8 cellular contexts compared by ENCODE assay signal in genomic region chr10:124418726-124419501, GRCh38. TPM values are rescaled to one million over a fixed set of nuclear protein-coding genes. Genes with fewer than 3 reads are reported as not detected.
DNase-seq lines count a peak whose midpoint lies in the region; ATAC-seq and TF ChIP-seq lines count a peak whose summit lies in the region.

OAT (minus strand) TSS chr10:124418923; CDS start chr10:124412171, 6,752 bp downstream.

- no peak within 1 kb of the TSS for H2AK5ac ChIP-seq in mesendoderm (ENCODE audit: low read length)

- H2BK15ac ChIP-seq in mesendoderm (replicated peaks; ENCODE audit: low read depth), result no peak within 1 kb of the TSS

- H3F3A ChIP-seq in OCI-LY1 (ENCODE audit: insufficient read depth, low read length), result no peaks in the 10 kb centered on the region

- H3K27ac Mint-ChIP-seq in Caco-2 (ENCODE audit: unreplicated experiment), result peak within 1 kb of the TSS; percentile 63
- H3K27ac Mint-ChIP-seq in endodermal cell, result peak within 1 kb of the TSS; percentile 76

- H3K56ac ChIP-seq in mesendoderm (ENCODE audit: low read length), result peak within 1 kb of the TSS; percentile 77

- no peaks in the 10 kb centered on the region for H4K20me1 ChIP-seq in OCI-LY1 (ENCODE audit: insufficient read depth, low read length)

- no peaks in the 10 kb centered on the region for H3K27me3 Mint-ChIP-seq in Caco-2 (ENCODE audit: insufficient read depth, unreplicated experiment)
- H3K27me3 Mint-ChIP-seq in endodermal cell (ENCODE audit: insufficient read depth), result peaks cover 27% of the 10 kb centered on the region

- H3K4me2 ChIP-seq in OCI-LY1 (ENCODE audit: low read length) (peak within 1 kb of the TSS; percentile 81), mesendoderm (ENCODE audit: low read length) (peak within 1 kb of the TSS; percentile 88)

- peak within 1 kb of the TSS; percentile 64 for H3K27ac ChIP-seq in HUES48 (ENCODE audit: low read depth, low read length)
- H3K27ac ChIP-seq in OCI-LY1 (ENCODE audit: low read depth, low read length, poor library complexity, severe bottlenecking), result no peak within 1 kb of the TSS
- no peak within 1 kb of the TSS for H3K27ac ChIP-seq in endodermal cell (ENCODE audit: low read depth, low read length)
- peak within 1 kb of the TSS; percentile 51 for H3K27ac ChIP-seq in mesendoderm (ENCODE audit: low read depth, low read length)

- H3K36me3 ChIP-seq in Caco-2 (ENCODE audit: control insufficient read depth, insufficient read depth, low read length) (no peaks in the 10 kb centered on the region), HUES48 (ENCODE audit: control insufficient read depth, insufficient read depth, low read length) (no peaks in the 10 kb centered on the region), OCI-LY1 (ENCODE audit: insufficient read depth, low read length) (no peaks in the 10 kb centered on the region), endodermal cell (ENCODE audit: control insufficient read depth, insufficient read depth, low read length) (peaks cover 9% of the 10 kb centered on the region), mesendoderm (ENCODE audit: control insufficient read depth, insufficient read depth, low read length) (no peaks in the 10 kb centered on the region)

- H3K79me2 ChIP-seq in OCI-LY1 (ENCODE audit: insufficient read depth, low read length) (no peaks in the 10 kb centered on the region), mesendoderm (ENCODE audit: control insufficient read depth, insufficient read depth, low read length) (peaks cover 26% of the 10 kb centered on the region)

- no peak within 1 kb of the TSS; the same call in 1 of the 2 replicates for H2AFZ ChIP-seq in OCI-LY1 (ENCODE audit: low read length)

- H3K9me3 ChIP-seq in Caco-2, result no peaks in the 10 kb centered on the region
- H3K9me3 ChIP-seq in HUES48 (ENCODE audit: control insufficient read depth, insufficient read depth, low read length), result no peaks in the 10 kb centered on the region
- H3K9me3 ChIP-seq in OCI-LY1 (ENCODE audit: low read length), result no peaks in the 10 kb centered on the region
- H3K9me3 ChIP-seq in endodermal cell (ENCODE audit: control insufficient read depth, low read length), result no peaks in the 10 kb centered on the region

- H3K9ac ChIP-seq in HUES48 (ENCODE audit: low read depth, low read length) (no peak within 1 kb of the TSS; the same call in 1 of the 2 replicates), OCI-LY1 (ENCODE audit: low read length) (peak within 1 kb of the TSS; percentile 59), endodermal cell (ENCODE audit: extremely low read depth, low read length, poor library complexity, severe bottlenecking) (peak within 1 kb of the TSS; percentile 51), mesendoderm (ENCODE audit: low read length) (peak within 1 kb of the TSS; percentile 71)

- peaks cover 4% of the 10 kb centered on the region for H3K79me1 ChIP-seq in mesendoderm (ENCODE audit: low read length)

- H3K36me3 Mint-ChIP-seq in Caco-2 (ENCODE audit: insufficient read depth, unreplicated experiment) (peaks cover 21% of the 10 kb centered on the region), endodermal cell (ENCODE audit: low read depth) (no peaks in the 10 kb centered on the region)

- peak; percentile 99 for ATAC-seq in GM21390 (IDR thresholded peaks at IDR 0.05; ENCODE audit: unreplicated experiment)

- peaks cover 6% of the 10 kb centered on the region for H3K4me1 Mint-ChIP-seq in Caco-2 (ENCODE audit: low read depth, unreplicated experiment)
- peaks cover 18% of the 10 kb centered on the region for H3K4me1 Mint-ChIP-seq in endodermal cell

- H3K4me3 ChIP-seq in Caco-2 (ENCODE audit: low read depth, low read length) (peak within 1 kb of the TSS; percentile 85), HUES48 (ENCODE audit: low read depth, low read length) (peak within 1 kb of the TSS; percentile 82), OCI-LY1 (ENCODE audit: low read depth, low read length, poor library complexity, severe bottlenecking) (peak within 1 kb of the TSS; percentile 71), endodermal cell (ENCODE audit: low read length) (peak within 1 kb of the TSS; percentile 89), mesendoderm (ENCODE audit: low read length) (peak within 1 kb of the TSS; percentile 82)

- no peak within 1 kb of the TSS for H2BK120ac ChIP-seq in mesendoderm (ENCODE audit: low read depth, low read length)

- H3K18ac ChIP-seq in mesendoderm (ENCODE audit: low read length), result peak within 1 kb of the TSS; percentile 35

- 5 to 9% methylated on average over 39 to 70 of the region's 70 CpGs for WGBS in endodermal cell (ENCODE audit: insufficient coverage in 1 of 2, insufficient read length in 1 of 2), 2 experiments
- no CpG with 5 or more reads among the region's 70 CpGs for WGBS in mesendoderm (ENCODE audit: extremely low coverage, insufficient coverage, low lambda C conversion rate)

- BruUV-seq in Caco-2 (replicated peaks; lab: Mats Ljungman, UMichigan), result no TSS peak

- H3K27me3 ChIP-seq in Caco-2 (replicated peaks; ENCODE audit: control insufficient read depth, insufficient read depth, low read length) (no peaks in the 10 kb centered on the region), HUES48 (ENCODE audit: control insufficient read depth, insufficient read depth, low read length) (peaks cover 11% of the 10 kb centered on the region), OCI-LY1 (ENCODE audit: insufficient read depth, low read length) (no peaks in the 10 kb centered on the region; the same call in 1 of the 2 replicates), endodermal cell (ENCODE audit: control insufficient read depth, insufficient read depth, low read length, poor library complexity, severe bottlenecking) (peaks cover 7% of the 10 kb centered on the region), mesendoderm (ENCODE audit: insufficient read depth, low read length, poor library complexity) (no peaks in the 10 kb centered on the region)

- H2BK5ac ChIP-seq in mesendoderm (ENCODE audit: low read length), result no peak within 1 kb of the TSS

- DNase-seq in Caco-2, result peak; percentile 96 to 98
- DNase-seq in activated CD8-positive, alpha-beta memory T cell treated with anti-CD3 and anti-CD28 coated beads, Interleukin-2, amount 50 U/mL, for 24 hours (ENCODE audit: extremely low read depth), result peak; percentile 87
- peak; percentile 99 for DNase-seq in endodermal cell
- peak; percentile 99 for DNase-seq in mesendoderm
- DNase-seq in stimulated activated CD8-positive, alpha-beta memory T cell treated with anti-CD3 and anti-CD28 coated beads, Interleukin-12 subunit alpha, Interleukin-12 subunit beta, amount 100 ng/mL, for 4 hours (ENCODE audit: low read depth), result peak; percentile 90

- H3K4me3 Mint-ChIP-seq in Caco-2 (ENCODE audit: unreplicated experiment), result peak within 1 kb of the TSS; percentile 80
- peak within 1 kb of the TSS; percentile 79 for H3K4me3 Mint-ChIP-seq in endodermal cell

- no peaks in the 10 kb centered on the region for H3K9me2 ChIP-seq in OCI-LY1 (ENCODE audit: low read depth, low read length)

- intact Hi-C loops in Caco-2 (cut with micrococcal nuclease; ENCODE audit: unreplicated experiment), result loop anchor here (2.0 kb wide), 1 partner anchor 52 kb away; no protein-coding TSS in a partner anchor

- H3K9me3 Mint-ChIP-seq in Caco-2 (ENCODE audit: unreplicated experiment) (no peaks in the 10 kb centered on the region), endodermal cell (no peaks in the 10 kb centered on the region)

- H3K23ac ChIP-seq in mesendoderm (ENCODE audit: low read length), result no peak within 1 kb of the TSS

- H3K4ac ChIP-seq in mesendoderm (ENCODE audit: low read depth, low read length), result no peak within 1 kb of the TSS

- H4K5ac ChIP-seq in mesendoderm (ENCODE audit: low read length), result no peak within 1 kb of the TSS

- POLR2A ChIA-PET in Caco-2 (lab: Charles Lee), result interaction anchor here (0.6 to 1.1 kb wide), 8 partner anchors 9 to 398 kb away, joined by 3 to 26 read pairs (median 3); partner anchors contain the start of gene LHPP

- no peak within 1 kb of the TSS for H4K8ac ChIP-seq in mesendoderm (ENCODE audit: low read depth, low read length)

- H3K4me1 ChIP-seq in Caco-2 (peaks cover 45% of the 10 kb centered on the region), HUES48 (ENCODE audit: control insufficient read depth, insufficient read depth, low read length) (peaks cover 17% of the 10 kb centered on the region), OCI-LY1 (ENCODE audit: insufficient read depth, low read length, severe bottlenecking) (peaks cover 25% of the 10 kb centered on the region), endodermal cell (ENCODE audit: control insufficient read depth, insufficient read depth, low read length) (no peaks in the 10 kb centered on the region), mesendoderm (ENCODE audit: control insufficient read depth, low read depth, low read length) (peaks cover 4% of the 10 kb centered on the region)

- CTCF ChIA-PET in Caco-2 (lab: Charles Lee), result interaction anchor here (0.6 to 1.4 kb wide), 10 partner anchors 15 to 84 kb away, joined by 3 to 10 read pairs (median 3); partner anchors contain the start of genes LHPP and NKX1-2

- peak in 1 of 2 experiments; percentile 53 for TF ChIP-seq CTCF in Caco-2 (IDR thresholded peaks at IDR 0.05; ENCODE audit: insufficient read depth in 1 of 2, low read depth in 1 of 2, low read length in 1 of 2, severe bottlenecking in 1 of 2, unreplicated experiment in 1 of 2)
- peak; percentile 15; the same call in 1 of the 2 replicates for TF ChIP-seq CTCF in OCI-LY1 (IDR thresholded peaks at IDR 0.05; ENCODE audit: low read length)
- TF ChIP-seq CTCF in endodermal cell (conservative IDR thresholded peaks at IDR 0.05), result peak; percentile 69

RNA-seq across cellular contexts. Expression of gene OAT, which starts in this region (rescaled TPM):
- total RNA-seq in Caco-2 (2022) (312 and 316 TPM in 2 replicates), endodermal cell (10 to 100 TPM; 58.6 to 71.6 TPM)
- 36.5 TPM for polyA plus RNA-seq in endodermal cell (2013, experiment 1 of 2)
- polyA plus RNA-seq in endodermal cell (2013, experiment 2 of 2), result 37.6 TPM
- 98.1 TPM for polyA plus RNA-seq in mesendoderm (2013, experiment 1 of 2)
- 97.6 TPM for polyA plus RNA-seq in mesendoderm (2013, experiment 2 of 2)

Comparison
In these comparisons a context has a peak if more than half of its experiments do, and no peak if none do; other contexts are left out.
1. H3K27ac ChIP-seq: peak in HUES48 (single experiment) and mesendoderm (single experiment); none in OCI-LY1 (single experiment) and endodermal cell (single experiment).
2. Peak in every context shown above with its lines, with median percentiles within 50 percentile points of each other: DNase-seq and H3K4me3 ChIP-seq.